15 cellular contexts compared by ENCODE assay signal in the genomic region with DNA sequence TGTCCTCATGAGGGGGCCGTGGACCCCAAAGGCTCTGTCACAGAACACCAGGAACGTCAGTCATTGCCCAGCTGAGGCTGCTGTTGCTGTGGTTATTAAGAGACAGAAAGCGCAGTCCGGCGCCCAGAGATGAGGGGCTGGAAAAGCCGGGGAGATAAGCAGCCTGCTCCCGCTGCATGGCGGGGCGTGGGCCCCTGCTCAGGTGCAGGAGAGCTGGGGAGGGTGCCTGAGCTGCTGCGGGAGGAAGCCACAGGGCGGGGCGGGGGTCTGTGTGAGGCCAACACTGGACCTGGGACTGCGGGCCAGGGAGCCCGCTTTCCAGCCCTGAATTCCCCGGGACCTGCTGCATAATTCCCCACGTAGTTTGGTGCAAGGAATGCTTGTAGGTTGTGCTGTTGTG. TPM values are rescaled to one million over a fixed set of nuclear protein-coding genes. Genes with fewer than 3 reads are reported as not detected.
"Had no signal": no experiment of that assay in that cellular context is flagged by ENCODE, and none has a peak within 500 bp of the region (broad histone marks: within the 10 kb centered on the region; RNA-seq: fewer than 3 reads in every experiment).

No MANE protein-coding gene starts in this region.

- H3K4me3 ChIP-seq: heart left ventricle, psoas muscle, suprapubic skin had no signal

- H3K27ac ChIP-seq: heart left ventricle, psoas muscle, suprapubic skin had no signal

- H3K9me3 ChIP-seq: psoas muscle, suprapubic skin had no signal

- DNase-seq: activated CD4-positive, CD25-positive, alpha-beta regulatory T cell treated with anti-CD3 and anti-CD28 coated beads, Interleukin-2, amount 50 U/mL, for 72 hours; activated naive CD4-positive, alpha-beta T cell; activated T-cell treated with anti-CD3 and anti-CD28 coated beads for 4 hours; aorta; cerebellar nuclear complex; dermis blood vessel endothelial cell; heart left ventricle; natural killer cell; occipital lobe; psoas muscle; trophoblast cell had no signal

- H3K36me3 ChIP-seq: heart left ventricle, suprapubic skin had no signal

- H3K4me1 ChIP-seq: psoas muscle had no signal

RNA-seq across cellular contexts. Expression of a gene that starts 11.3 kb away (rescaled TPM):
- total RNA-seq: aorta, dermis blood vessel endothelial cell, epithelial cell of proximal tubule, heart left ventricle, left lobe of liver, natural killer cell, psoas muscle, sciatic nerve had no signal
- polyA plus RNA-seq: aorta, heart left ventricle, psoas muscle had no signal
